1 cellular context compared by ENCODE assay signal in the genomic region with DNA sequence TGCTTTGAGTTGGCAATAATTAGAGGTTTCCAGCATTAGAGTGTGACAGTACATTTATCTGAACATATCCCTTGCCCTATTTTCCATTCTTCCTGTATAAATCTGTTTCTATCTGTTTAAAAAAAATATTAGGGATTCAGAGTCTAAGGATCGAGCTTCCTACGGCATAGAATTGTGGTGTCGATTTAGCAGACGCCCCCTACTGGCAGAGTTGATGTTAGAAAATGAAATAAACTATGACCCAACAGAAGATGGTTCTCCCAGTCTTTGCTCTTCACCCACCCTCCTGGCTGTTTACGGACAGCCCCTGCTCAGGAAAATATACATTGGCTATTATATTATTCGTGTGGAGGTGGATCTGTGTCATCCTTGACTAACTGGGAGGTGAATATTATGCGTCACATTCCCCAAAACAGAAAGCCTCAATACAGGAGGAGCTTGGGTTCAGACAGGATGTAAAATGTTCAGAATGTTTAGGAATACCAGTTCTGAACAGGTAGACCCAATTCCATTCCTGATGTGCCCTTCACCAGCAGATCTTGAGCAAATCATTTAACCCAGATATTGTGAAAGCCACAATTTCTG.
TF ChIP-seq lines count a peak whose summit lies in the region.

No MANE protein-coding gene starts in this region.

TF ChIP-seq in WTC11, 78 proteins besides CTCF, POLR2A, EP300 and RAD21 (continued from another document):
- TF ChIP-seq, protein P1, sequence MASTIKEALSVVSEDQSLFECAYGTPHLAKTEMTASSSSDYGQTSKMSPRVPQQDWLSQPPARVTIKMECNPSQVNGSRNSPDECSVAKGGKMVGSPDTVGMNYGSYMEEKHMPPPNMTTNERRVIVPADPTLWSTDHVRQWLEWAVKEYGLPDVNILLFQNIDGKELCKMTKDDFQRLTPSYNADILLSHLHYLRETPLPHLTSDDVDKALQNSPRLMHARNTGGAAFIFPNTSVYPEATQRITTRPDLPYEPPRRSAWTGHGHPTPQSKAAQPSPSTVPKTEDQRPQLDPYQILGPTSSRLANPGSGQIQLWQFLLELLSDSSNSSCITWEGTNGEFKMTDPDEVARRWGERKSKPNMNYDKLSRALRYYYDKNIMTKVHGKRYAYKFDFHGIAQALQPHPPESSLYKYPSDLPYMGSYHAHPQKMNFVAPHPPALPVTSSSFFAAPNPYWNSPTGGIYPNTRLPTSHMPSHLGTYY (CRISPR knock-in tag; IDR thresholded peaks at IDR 0.05) = no peak
- TF ChIP-seq ZNF317 (CRISPR knock-in tag; IDR thresholded peaks at IDR 0.05; ENCODE audit: borderline replicate concordance, low read depth) (no peak), NR1H2 (CRISPR knock-in tag; IDR thresholded peaks at IDR 0.05) (no peak), ZNF396 (CRISPR knock-in tag; IDR thresholded peaks at IDR 0.05; ENCODE audit: borderline replicate concordance) (no peak), SMAD3 (CRISPR knock-in tag; IDR thresholded peaks at IDR 0.05; ENCODE audit: borderline replicate concordance) (no peak), NR2C2 (CRISPR knock-in tag; IDR thresholded peaks at IDR 0.05) (no peak), EMX1 (CRISPR knock-in tag; IDR thresholded peaks at IDR 0.05) (no peak), SP1 (CRISPR knock-in tag; conservative IDR thresholded peaks at IDR 0.05) (no peak), JUN (CRISPR knock-in tag; IDR thresholded peaks at IDR 0.05) (no peak)
- TF ChIP-seq, protein P2, sequence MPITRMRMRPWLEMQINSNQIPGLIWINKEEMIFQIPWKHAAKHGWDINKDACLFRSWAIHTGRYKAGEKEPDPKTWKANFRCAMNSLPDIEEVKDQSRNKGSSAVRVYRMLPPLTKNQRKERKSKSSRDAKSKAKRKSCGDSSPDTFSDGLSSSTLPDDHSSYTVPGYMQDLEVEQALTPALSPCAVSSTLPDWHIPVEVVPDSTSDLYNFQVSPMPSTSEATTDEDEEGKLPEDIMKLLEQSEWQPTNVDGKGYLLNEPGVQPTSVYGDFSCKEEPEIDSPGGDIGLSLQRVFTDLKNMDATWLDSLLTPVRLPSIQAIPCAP (CRISPR knock-in tag; IDR thresholded peaks at IDR 0.05) = no peak
